17 cellular contexts compared by ENCODE assay signal in the genomic region with DNA sequence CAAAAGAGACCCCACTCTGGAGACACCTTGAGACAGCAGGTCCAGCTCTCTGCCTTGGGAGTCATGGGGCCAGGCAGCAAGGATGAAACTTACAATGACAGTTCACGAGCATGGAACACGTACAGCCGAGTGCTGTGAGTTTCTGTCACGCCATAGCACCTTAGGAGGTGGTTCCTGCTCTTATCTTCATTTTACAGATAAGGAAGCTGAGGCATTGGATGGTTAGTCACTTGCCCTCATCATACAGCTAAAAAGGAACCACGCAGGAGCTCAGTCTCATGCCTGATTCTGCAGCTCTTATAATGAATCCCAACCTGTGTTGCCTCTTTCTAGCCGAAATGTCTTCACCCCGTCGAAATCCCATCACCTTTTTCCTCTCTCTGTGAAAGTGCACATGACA. TPM values are rescaled to one million over a fixed set of nuclear protein-coding genes. Genes with fewer than 3 reads are reported as not detected.
A peak's percentile ranks its signal among the peaks of the same experiment; 100 is the strongest.
DNase-seq lines count a peak whose midpoint lies in the region; ATAC-seq and TF ChIP-seq lines count a peak whose summit lies in the region.
"Had no signal": no experiment of that assay in that cellular context is flagged by ENCODE, and none has a peak within 500 bp of the region (broad histone marks: within the 10 kb centered on the region; RNA-seq: fewer than 3 reads in every experiment).

No MANE protein-coding gene starts in this region.

- TF ChIP-seq CTCF in KMS-11 (conservative IDR thresholded peaks at IDR 0.05; ENCODE audit: low read depth, low read length) (no peak), RWPE1 (conservative IDR thresholded peaks at IDR 0.05; ENCODE audit: low read depth) (no peak), hepatocyte (IDR thresholded peaks at IDR 0.05; ENCODE audit: poor library complexity) (no peak), smooth muscle cell (IDR thresholded peaks at IDR 0.05; ENCODE audit: borderline replicate concordance, insufficient read depth, poor library complexity, severe bottlenecking) (no peak)

- WGBS in hepatocyte (ENCODE audit: low lambda C conversion rate, missing lambda C conversion rate): 63% methylated on average over 8 of the region's 8 CpGs
- WGBS in smooth muscle cell (ENCODE audit: low lambda C conversion rate): 80% methylated on average over 8 of the region's 8 CpGs

- H3K4me1 ChIP-seq in KMS-11 (ENCODE audit: low read depth, poor library complexity, severe bottlenecking) (peaks cover 25% of the 10 kb centered on the region), hepatocyte (ENCODE audit: insufficient read depth) (peaks cover 3% of the 10 kb centered on the region), smooth muscle cell (ENCODE audit: low read depth) (peaks cover 5% of the 10 kb centered on the region)
- H3K4me1 ChIP-seq: Caco-2 had no signal

- H3K4me2 ChIP-seq in KMS-11 (no peak overlapping the region; the same call in 1 of the 2 replicates), hepatocyte (peak overlapping the region; percentile 40), smooth muscle cell (no peak overlapping the region)

- ATAC-seq in GM18861 (IDR thresholded peaks at IDR 0.05; ENCODE audit: unreplicated experiment): no peak
- ATAC-seq: K562, Right ventricle myocardium inferior had no signal

- no peaks in the 10 kb centered on the region for H3K79me2 ChIP-seq in KMS-11 (ENCODE audit: insufficient read depth, low read depth)
- peaks cover 7% of the 10 kb centered on the region for H3K79me2 ChIP-seq in hepatocyte
- peaks cover 63% of the 10 kb centered on the region for H3K79me2 ChIP-seq in smooth muscle cell (ENCODE audit: low read depth)

- no peak overlapping the region for H3K4me3 ChIP-seq in KMS-11 (IDR thresholded peaks at IDR 0.05; ENCODE audit: insufficient read depth, low read depth, low read length)
- H3K4me3 ChIP-seq in hepatocyte: no peak overlapping the region
- no peak overlapping the region for H3K4me3 ChIP-seq in smooth muscle cell
- H3K4me3 ChIP-seq: K562 had no signal

- peak overlapping the region; percentile 74; the same call in 1 of the 2 replicates for H3K27ac ChIP-seq in KMS-11
- peak overlapping the region; percentile 79 for H3K27ac ChIP-seq in RWPE1
- H3K27ac ChIP-seq in hepatocyte: peak overlapping the region; percentile 79
- H3K27ac ChIP-seq in smooth muscle cell (ENCODE audit: low read depth): peak overlapping the region; percentile 49

- H3K9me3 ChIP-seq in hepatocyte (ENCODE audit: low read depth) (no peaks in the 10 kb centered on the region), smooth muscle cell (replicated peaks; ENCODE audit: low read depth) (no peaks in the 10 kb centered on the region)
- H3K9me3 ChIP-seq: Caco-2 had no signal

- DNase-seq in RWPE1 (ENCODE audit: low spot score): no peak
- DNase-seq in hepatocyte (ENCODE audit: low spot score): peak; percentile 60
- DNase-seq in smooth muscle cell (lab: John Stamatoyannopoulos, UW; ENCODE audit: unreplicated experiment): no peak
- no peak for DNase-seq in SIG-M5 (lab: John Stamatoyannopoulos, UW)
- no peak for DNase-seq in SW480 (ENCODE audit: low spot score)
- DNase-seq: Caco-2; CD4-positive, alpha-beta memory T cell; DND-41; NCI-H146; NCI-H2029 treated with DMSO at 0.1 percent for 48 hours; NCI-H226; NCI-H510A treated with DMSO at 0.1 percent for 48 hours; NCI-H748 treated with DMSO at 0.1 percent for 48 hours had no signal

- H2AFZ ChIP-seq in KMS-11 (ENCODE audit: low read depth) (no peak overlapping the region), hepatocyte (no peak overlapping the region), smooth muscle cell (ENCODE audit: low read depth) (no peak overlapping the region)

- H3K27me3 ChIP-seq in KMS-11 (ENCODE audit: insufficient read depth, low read depth) (no peaks in the 10 kb centered on the region), hepatocyte (no peaks in the 10 kb centered on the region), smooth muscle cell (ENCODE audit: low read depth) (no peaks in the 10 kb centered on the region)

- no peak overlapping the region for H3K9ac ChIP-seq in KMS-11
- H3K9ac ChIP-seq in smooth muscle cell (ENCODE audit: low read depth): no peak overlapping the region

- CTCF ChIA-PET in RWPE1 (lab: Yijun Ruan, JAX): interaction anchor here (1.4 to 1.8 kb wide), 2 partner anchors 8 to 19 kb away, joined by 5 to 9 read pairs; no protein-coding TSS in a partner anchor

- POLR2A ChIA-PET in RWPE1 (lab: Yijun Ruan, JAX; ENCODE audit: low non-redundant PET): no interaction called here

- peaks cover 4% of the 10 kb centered on the region for H3F3A ChIP-seq in smooth muscle cell (ENCODE audit: low read depth)

- H3K36me3 ChIP-seq in KMS-11 (ENCODE audit: insufficient read depth) (no peaks in the 10 kb centered on the region), hepatocyte (replicated peaks; ENCODE audit: insufficient read depth, low read depth) (no peaks in the 10 kb centered on the region), smooth muscle cell (ENCODE audit: low read depth) (no peaks in the 10 kb centered on the region)

- H3K9me2 ChIP-seq in hepatocyte (replicated peaks; ENCODE audit: insufficient read depth): no peaks in the 10 kb centered on the region

- H4K20me1 ChIP-seq in KMS-11 (ENCODE audit: insufficient read depth): no peaks in the 10 kb centered on the region
- no peaks in the 10 kb centered on the region for H4K20me1 ChIP-seq in hepatocyte (ENCODE audit: insufficient read depth, poor library complexity, severe bottlenecking)
- peaks cover 95% of the 10 kb centered on the region for H4K20me1 ChIP-seq in smooth muscle cell (ENCODE audit: low read depth)

RNA-seq across cellular contexts. Expression of gene C14orf132, which starts 39.9 kb away (rescaled TPM):
- total RNA-seq in hepatocyte (16.3 and 17.0 TPM in 2 replicates), smooth muscle cell (35.5 and 36.3 TPM in 2 replicates)
- polyA plus RNA-seq in hepatocyte (19.3 and 26.5 TPM in 2 replicates), smooth muscle cell (23.9 and 38.0 TPM in 2 replicates)
- total RNA-seq: K562 had no signal
- polyA plus RNA-seq: K562 had no signal
